Comparison of ENCODE assay signal across 17 cellular contexts in genomic region chrY:21180921-21181320, GRCh38.
DNase-seq lines count a peak whose midpoint lies in the region; ATAC-seq and TF ChIP-seq lines count a peak whose summit lies in the region.
"Had no signal": no experiment of that assay in that cellular context is flagged by ENCODE, and none has a peak within 500 bp of the region (broad histone marks: within the 10 kb centered on the region; RNA-seq: fewer than 3 reads in every experiment).

No MANE protein-coding gene starts in this region.

- DNase-seq in activated T-cell treated with anti-CD3 and anti-CD28 coated beads for 4 hours (peak; percentile 19), left lung (no peak), SK-N-DZ (ENCODE audit: low spot score) (no peak)
- DNase-seq in activated T-cell treated with anti-CD3 and anti-CD28 coated beads, Interleukin-2, amount 50 U/mL, for 48 hours: no peak
- DNase-seq in activated CD8-positive, alpha-beta T cell treated with anti-CD3 and anti-CD28 coated beads, Interleukin-2, amount 10 ng/mL, durations not matched to agents 7 days and 5 days: peak; percentile 30
- DNase-seq in naive thymus-derived CD8-positive, alpha-beta T cell: peak in 7 of 10 donors; percentile 7 to 76 (median 38)
- DNase-seq: Calu3, colonic mucosa, H9, MG63, SK-N-SH, trophoblast cell had no signal

- no peaks in the 10 kb centered on the region for H3K9me3 Mint-ChIP-seq in activated CD8-positive, alpha-beta T cell treated with anti-CD3 and anti-CD28 coated beads, Interleukin-2, amount 10 ng/mL, durations not matched to agents 7 days and 5 days (ENCODE audit: insufficient read depth)
- no peaks in the 10 kb centered on the region for H3K9me3 Mint-ChIP-seq in naive thymus-derived CD8-positive, alpha-beta T cell
- H3K9me3 Mint-ChIP-seq: H9, neural crest cell had no signal

- CTCF ChIA-PET in activated CD8-positive, alpha-beta T cell treated with anti-CD3 and anti-CD28 coated beads, Interleukin-2, amount 10 ng/mL, durations not matched to agents 7 days and 5 days (lab: Charles Lee): no interaction called here

- no peak for TF ChIP-seq CTCF in left lung (IDR thresholded peaks at IDR 0.05)

- POLR2A ChIA-PET in activated CD8-positive, alpha-beta T cell treated with anti-CD3 and anti-CD28 coated beads, Interleukin-2, amount 10 ng/mL, durations not matched to agents 7 days and 5 days (lab: Charles Lee): no interaction called here
- POLR2A ChIA-PET in naive thymus-derived CD8-positive, alpha-beta T cell (lab: Charles Lee): interaction anchor here (1.0 kb wide), 1 partner anchor 21 kb away, joined by 3 read pairs; no protein-coding TSS in a partner anchor

- ATAC-seq in activated CD8-positive, alpha-beta T cell treated with anti-CD3 and anti-CD28 coated beads, Interleukin-2, amount 10 ng/mL, durations not matched to agents 7 days and 5 days: peak; percentile 79
- peak; percentile 100 for ATAC-seq in naive thymus-derived CD8-positive, alpha-beta T cell
- no peak for ATAC-seq in GM19467 (IDR thresholded peaks at IDR 0.05; ENCODE audit: unreplicated experiment)
- ATAC-seq in left lung: no peak
- ATAC-seq: sciatic nerve had no signal

- H3K4me1 Mint-ChIP-seq in activated CD8-positive, alpha-beta T cell treated with anti-CD3 and anti-CD28 coated beads, Interleukin-2, amount 10 ng/mL, durations not matched to agents 7 days and 5 days (ENCODE audit: low read depth): peaks cover 8% of the 10 kb centered on the region
- H3K4me1 Mint-ChIP-seq in naive thymus-derived CD8-positive, alpha-beta T cell: peaks cover 13 to 46% (median 19%) of the 10 kb centered on the region in 4 donors
- H3K4me1 Mint-ChIP-seq: H9, neural crest cell had no signal

- WGBS in thymus: 18% methylated on average over 5 of the region's 5 CpGs

- intact Hi-C loops in left lung (cut with DNase I): no loop called here

- H3K36me3 ChIP-seq in thymus (ENCODE audit: control insufficient read depth, insufficient read depth) (no peaks in the 10 kb centered on the region), left lung (no peaks in the 10 kb centered on the region)
- H3K36me3 ChIP-seq: colonic mucosa, esophagus muscularis mucosa, MG63 had no signal

- H3K27ac ChIP-seq in thymus (ENCODE audit: low read depth) (peak overlapping the region; percentile 52), left lung (no peak overlapping the region)
- H3K27ac ChIP-seq: colonic mucosa, esophagus muscularis mucosa had no signal

- H3K27ac Mint-ChIP-seq in activated CD8-positive, alpha-beta T cell treated with anti-CD3 and anti-CD28 coated beads, Interleukin-2, amount 10 ng/mL, durations not matched to agents 7 days and 5 days: no peak overlapping the region
- H3K27ac Mint-ChIP-seq in naive thymus-derived CD8-positive, alpha-beta T cell: peak overlapping the region in 4 of 10 donors; percentile 25 to 76 (median 50)
- H3K27ac Mint-ChIP-seq: H9 had no signal

- H3K4me3 Mint-ChIP-seq in activated CD8-positive, alpha-beta T cell treated with anti-CD3 and anti-CD28 coated beads, Interleukin-2, amount 10 ng/mL, durations not matched to agents 7 days and 5 days: no peak overlapping the region
- H3K4me3 Mint-ChIP-seq in naive thymus-derived CD8-positive, alpha-beta T cell: peak overlapping the region in 4 of 10 donors; percentile 30 to 54 (median 39)
- H3K4me3 Mint-ChIP-seq: H9, neural crest cell had no signal

- no peaks in the 10 kb centered on the region for H3K9me3 ChIP-seq in thymus (ENCODE audit: control insufficient read depth)
- no peaks in the 10 kb centered on the region for H3K9me3 ChIP-seq in left lung
- H3K9me3 ChIP-seq: colonic mucosa, esophagus muscularis mucosa, MG63, SK-N-SH had no signal

- H3K27me3 Mint-ChIP-seq in activated CD8-positive, alpha-beta T cell treated with anti-CD3 and anti-CD28 coated beads, Interleukin-2, amount 10 ng/mL, durations not matched to agents 7 days and 5 days (ENCODE audit: low read depth): no peaks in the 10 kb centered on the region
- H3K27me3 Mint-ChIP-seq in naive thymus-derived CD8-positive, alpha-beta T cell: no peaks in the 10 kb centered on the region

- H3K27me3 ChIP-seq in thymus (ENCODE audit: control insufficient read depth, insufficient read depth) (no peaks in the 10 kb centered on the region), left lung (no peaks in the 10 kb centered on the region)
- H3K27me3 ChIP-seq: colonic mucosa, esophagus muscularis mucosa, MG63 had no signal

- no peaks in the 10 kb centered on the region for H3K36me3 Mint-ChIP-seq in activated CD8-positive, alpha-beta T cell treated with anti-CD3 and anti-CD28 coated beads, Interleukin-2, amount 10 ng/mL, durations not matched to agents 7 days and 5 days (ENCODE audit: low read depth)
- H3K36me3 Mint-ChIP-seq in naive thymus-derived CD8-positive, alpha-beta T cell: no peaks in the 10 kb centered on the region

- H3K4me1 ChIP-seq in thymus (ENCODE audit: control insufficient read depth, insufficient read depth, low read length) (no peaks in the 10 kb centered on the region), left lung (no peaks in the 10 kb centered on the region)
- H3K4me1 ChIP-seq: colonic mucosa, esophagus muscularis mucosa had no signal

- no peak overlapping the region for H3K4me3 ChIP-seq in thymus (ENCODE audit: low read length)
- no peak overlapping the region for H3K4me3 ChIP-seq in left lung
- H3K4me3 ChIP-seq: colonic mucosa, esophagus muscularis mucosa, MG63 had no signal

Comparison
In these comparisons a context has a peak if more than half of its experiments do, and no peak if none do; other contexts are left out.
1. DNase-seq: peak in activated T-cell treated with anti-CD3 and anti-CD28 coated beads for 4 hours (single experiment), activated CD8-positive, alpha-beta T cell treated with anti-CD3 and anti-CD28 coated beads, Interleukin-2, amount 10 ng/mL, durations not matched to agents 7 days and 5 days (single experiment) and naive thymus-derived CD8-positive, alpha-beta T cell (7 of 10); none in activated T-cell treated with anti-CD3 and anti-CD28 coated beads, Interleukin-2, amount 50 U/mL, for 48 hours (0 of 2), left lung (0 of 2) and SK-N-DZ (single experiment).
2. ATAC-seq: peak in activated CD8-positive, alpha-beta T cell treated with anti-CD3 and anti-CD28 coated beads, Interleukin-2, amount 10 ng/mL, durations not matched to agents 7 days and 5 days (single experiment) and naive thymus-derived CD8-positive, alpha-beta T cell (2 of 2); none in GM19467 (single experiment) and left lung (single experiment).